In the genomic region with DNA sequence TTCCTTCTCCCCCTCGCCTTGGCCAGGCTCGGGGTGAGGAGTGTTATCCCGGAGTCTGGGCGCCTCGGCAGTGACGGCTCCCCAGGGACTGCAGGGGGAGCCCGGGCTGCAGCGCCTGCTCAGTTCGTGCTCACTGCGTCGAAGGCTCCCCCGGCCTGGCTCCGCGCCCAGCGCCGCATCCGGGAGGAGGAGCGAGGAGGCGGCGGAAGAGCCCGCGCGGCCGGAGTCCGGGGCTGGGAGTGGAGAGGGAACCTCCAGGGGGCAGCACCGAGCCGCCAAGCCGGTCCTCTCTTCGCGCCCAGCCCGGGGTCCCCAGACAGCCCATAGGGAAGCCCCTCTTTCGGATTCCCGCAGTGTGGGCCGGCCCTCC, we compare ENCODE assay signal across 1 cellular context.
A peak's percentile ranks its signal among the peaks of the same experiment; 100 is the strongest.
TF ChIP-seq lines count a peak whose summit lies in the region.

No MANE protein-coding gene starts in this region.

TF ChIP-seq in K562, 482 proteins besides CTCF, POLR2A, EP300 and RAD21 (continued from another document and continues in another):
- TF ChIP-seq CREB1 (IDR thresholded peaks at IDR 0.05) = peak; percentile 77
- TF ChIP-seq CREB1 (CRISPR knock-in tag; IDR thresholded peaks at IDR 0.05) = peak; percentile 84
- no peak for TF ChIP-seq USF2 (CRISPR knock-in tag; IDR thresholded peaks at IDR 0.05)
- peak; percentile 36 for TF ChIP-seq ATF7 (IDR thresholded peaks at IDR 0.05)
- TF ChIP-seq ZNF431 (CRISPR knock-in tag; IDR thresholded peaks at IDR 0.05) = peak; percentile 64; the same call in 1 of the 2 replicates
- no peak for TF ChIP-seq NFXL1 (CRISPR knock-in tag; IDR thresholded peaks at IDR 0.05)
- no peak for TF ChIP-seq CBFB (CRISPR knock-in tag; IDR thresholded peaks at IDR 0.05)
- TF ChIP-seq STAG1 (CRISPR knock-in tag; IDR thresholded peaks at IDR 0.05; ENCODE audit: borderline replicate concordance) = 0 out of 2 replicates have a peak, but pooled peaks have one; percentile 20
- no peak for TF ChIP-seq ZNF551 (CRISPR knock-in tag; IDR thresholded peaks at IDR 0.05)
- no peak for TF ChIP-seq ZNF224 (CRISPR knock-in tag; IDR thresholded peaks at IDR 0.05)
- TF ChIP-seq, protein P1, sequence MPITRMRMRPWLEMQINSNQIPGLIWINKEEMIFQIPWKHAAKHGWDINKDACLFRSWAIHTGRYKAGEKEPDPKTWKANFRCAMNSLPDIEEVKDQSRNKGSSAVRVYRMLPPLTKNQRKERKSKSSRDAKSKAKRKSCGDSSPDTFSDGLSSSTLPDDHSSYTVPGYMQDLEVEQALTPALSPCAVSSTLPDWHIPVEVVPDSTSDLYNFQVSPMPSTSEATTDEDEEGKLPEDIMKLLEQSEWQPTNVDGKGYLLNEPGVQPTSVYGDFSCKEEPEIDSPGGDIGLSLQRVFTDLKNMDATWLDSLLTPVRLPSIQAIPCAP (CRISPR knock-in tag; IDR thresholded peaks at IDR 0.05; ENCODE audit: borderline replicate concordance) = no peak; the same call in 1 of the 2 replicates
- TF ChIP-seq RNF219 (CRISPR knock-in tag; IDR thresholded peaks at IDR 0.05) = no peak
- no peak for TF ChIP-seq NCOA2 (IDR thresholded peaks at IDR 0.05; ENCODE audit: partially characterized antibody in 2 of 2)
- no peak for TF ChIP-seq BCL6 (CRISPR knock-in tag; IDR thresholded peaks at IDR 0.05)
- TF ChIP-seq NR1H2 (CRISPR knock-in tag; IDR thresholded peaks at IDR 0.05) = no peak
- no peak for TF ChIP-seq SLC30A9 (CRISPR knock-in tag; IDR thresholded peaks at IDR 0.05)
- peak; percentile 91 for TF ChIP-seq PCBP1 (IDR thresholded peaks at IDR 0.05; ENCODE audit: low read depth, low read length, poor library complexity, severe bottlenecking)
- no peak for TF ChIP-seq CHAMP1 (IDR thresholded peaks at IDR 0.05)
- peak; percentile 43 for TF ChIP-seq TAF9B (IDR thresholded peaks at IDR 0.05; ENCODE audit: partially characterized antibody)
- no peak; a peak in 1 of 4 replicates for TF ChIP-seq ARNT (IDR thresholded peaks at IDR 0.05)
- no peak for TF ChIP-seq FOS (IDR thresholded peaks at IDR 0.05; ENCODE audit: extremely low read depth, insufficient read length)
- no peak for TF ChIP-seq SRSF9 (IDR thresholded peaks at IDR 0.05; ENCODE audit: borderline replicate concordance, low read depth, low read length)
- TF ChIP-seq NR4A1 (CRISPR knock-in tag; IDR thresholded peaks at IDR 0.05) = no peak
- no peak for TF ChIP-seq NR4A1 (tag; IDR thresholded peaks at IDR 0.05)
- TF ChIP-seq ZNF589 (CRISPR knock-in tag; IDR thresholded peaks at IDR 0.05; ENCODE audit: low read depth) = 0 out of 2 replicates have a peak, but pooled peaks have one; percentile 21
- TF ChIP-seq YBX1 (IDR thresholded peaks at IDR 0.05) = no peak
- TF ChIP-seq, protein P2, sequence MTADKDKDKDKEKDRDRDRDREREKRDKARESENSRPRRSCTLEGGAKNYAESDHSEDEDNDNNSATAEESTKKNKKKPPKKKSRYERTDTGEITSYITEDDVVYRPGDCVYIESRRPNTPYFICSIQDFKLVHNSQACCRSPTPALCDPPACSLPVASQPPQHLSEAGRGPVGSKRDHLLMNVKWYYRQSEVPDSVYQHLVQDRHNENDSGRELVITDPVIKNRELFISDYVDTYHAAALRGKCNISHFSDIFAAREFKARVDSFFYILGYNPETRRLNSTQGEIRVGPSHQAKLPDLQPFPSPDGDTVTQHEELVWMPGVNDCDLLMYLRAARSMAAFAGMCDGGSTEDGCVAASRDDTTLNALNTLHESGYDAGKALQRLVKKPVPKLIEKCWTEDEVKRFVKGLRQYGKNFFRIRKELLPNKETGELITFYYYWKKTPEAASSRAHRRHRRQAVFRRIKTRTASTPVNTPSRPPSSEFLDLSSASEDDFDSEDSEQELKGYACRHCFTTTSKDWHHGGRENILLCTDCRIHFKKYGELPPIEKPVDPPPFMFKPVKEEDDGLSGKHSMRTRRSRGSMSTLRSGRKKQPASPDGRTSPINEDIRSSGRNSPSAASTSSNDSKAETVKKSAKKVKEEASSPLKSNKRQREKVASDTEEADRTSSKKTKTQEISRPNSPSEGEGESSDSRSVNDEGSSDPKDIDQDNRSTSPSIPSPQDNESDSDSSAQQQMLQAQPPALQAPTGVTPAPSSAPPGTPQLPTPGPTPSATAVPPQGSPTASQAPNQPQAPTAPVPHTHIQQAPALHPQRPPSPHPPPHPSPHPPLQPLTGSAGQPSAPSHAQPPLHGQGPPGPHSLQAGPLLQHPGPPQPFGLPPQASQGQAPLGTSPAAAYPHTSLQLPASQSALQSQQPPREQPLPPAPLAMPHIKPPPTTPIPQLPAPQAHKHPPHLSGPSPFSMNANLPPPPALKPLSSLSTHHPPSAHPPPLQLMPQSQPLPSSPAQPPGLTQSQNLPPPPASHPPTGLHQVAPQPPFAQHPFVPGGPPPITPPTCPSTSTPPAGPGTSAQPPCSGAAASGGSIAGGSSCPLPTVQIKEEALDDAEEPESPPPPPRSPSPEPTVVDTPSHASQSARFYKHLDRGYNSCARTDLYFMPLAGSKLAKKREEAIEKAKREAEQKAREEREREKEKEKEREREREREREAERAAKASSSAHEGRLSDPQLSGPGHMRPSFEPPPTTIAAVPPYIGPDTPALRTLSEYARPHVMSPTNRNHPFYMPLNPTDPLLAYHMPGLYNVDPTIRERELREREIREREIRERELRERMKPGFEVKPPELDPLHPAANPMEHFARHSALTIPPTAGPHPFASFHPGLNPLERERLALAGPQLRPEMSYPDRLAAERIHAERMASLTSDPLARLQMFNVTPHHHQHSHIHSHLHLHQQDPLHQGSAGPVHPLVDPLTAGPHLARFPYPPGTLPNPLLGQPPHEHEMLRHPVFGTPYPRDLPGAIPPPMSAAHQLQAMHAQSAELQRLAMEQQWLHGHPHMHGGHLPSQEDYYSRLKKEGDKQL (CRISPR knock-in tag; IDR thresholded peaks at IDR 0.05; ENCODE audit: borderline replicate concordance) = no peak
- TF ChIP-seq FOXP4 (CRISPR knock-in tag; IDR thresholded peaks at IDR 0.05; ENCODE audit: borderline replicate concordance) = 0 out of 2 replicates have a peak, but pooled peaks have one; percentile 24
- no peak for TF ChIP-seq SAP30 (IDR thresholded peaks at IDR 0.05; ENCODE audit: borderline replicate concordance, insufficient read depth, low read depth, low read length, poor library complexity, severe bottlenecking)
- TF ChIP-seq ZBTB1 (CRISPR knock-in tag; IDR thresholded peaks at IDR 0.05; ENCODE audit: borderline replicate concordance, low read depth) = peak; percentile 55; the same call in 1 of the 2 replicates
- 0 out of 2 replicates have a peak, but pooled peaks have one; percentile 68 for TF ChIP-seq RFX7 (CRISPR knock-in tag; IDR thresholded peaks at IDR 0.05)
- TF ChIP-seq GABPA (tag; conservative IDR thresholded peaks at IDR 0.05; ENCODE audit: low read depth) = peak; percentile 76
- no peak for TF ChIP-seq CAMTA2 (CRISPR knock-in tag; conservative IDR thresholded peaks at IDR 0.05)
- TF ChIP-seq, protein P3, sequence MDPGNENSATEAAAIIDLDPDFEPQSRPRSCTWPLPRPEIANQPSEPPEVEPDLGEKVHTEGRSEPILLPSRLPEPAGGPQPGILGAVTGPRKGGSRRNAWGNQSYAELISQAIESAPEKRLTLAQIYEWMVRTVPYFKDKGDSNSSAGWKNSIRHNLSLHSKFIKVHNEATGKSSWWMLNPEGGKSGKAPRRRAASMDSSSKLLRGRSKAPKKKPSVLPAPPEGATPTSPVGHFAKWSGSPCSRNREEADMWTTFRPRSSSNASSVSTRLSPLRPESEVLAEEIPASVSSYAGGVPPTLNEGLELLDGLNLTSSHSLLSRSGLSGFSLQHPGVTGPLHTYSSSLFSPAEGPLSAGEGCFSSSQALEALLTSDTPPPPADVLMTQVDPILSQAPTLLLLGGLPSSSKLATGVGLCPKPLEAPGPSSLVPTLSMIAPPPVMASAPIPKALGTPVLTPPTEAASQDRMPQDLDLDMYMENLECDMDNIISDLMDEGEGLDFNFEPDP (CRISPR knock-in tag; IDR thresholded peaks at IDR 0.05) = no peak
- no peak for TF ChIP-seq MCM3 (IDR thresholded peaks at IDR 0.05)
- TF ChIP-seq TRIM25 (IDR thresholded peaks at IDR 0.05; ENCODE audit: borderline replicate concordance) = no peak
- peak; percentile 13; the same call in 1 of the 2 replicates for TF ChIP-seq ZSCAN29 (IDR thresholded peaks at IDR 0.05)
- TF ChIP-seq KDM1A (IDR thresholded peaks at IDR 0.05) = no peak
- no peak for TF ChIP-seq OTX1 (CRISPR knock-in tag; IDR thresholded peaks at IDR 0.05)
- TF ChIP-seq TCF3 (CRISPR knock-in tag; IDR thresholded peaks at IDR 0.05) = no peak
- no peak for TF ChIP-seq KAT8 (IDR thresholded peaks at IDR 0.05; ENCODE audit: low read depth)
- TF ChIP-seq SRF (CRISPR knock-in tag; IDR thresholded peaks at IDR 0.05) = peak in 1 of 2 experiments; percentile 90; a peak in 2 of 4 replicates
- TF ChIP-seq HOXB6 (CRISPR knock-in tag; IDR thresholded peaks at IDR 0.05; ENCODE audit: borderline replicate concordance) = no peak
- no peak for TF ChIP-seq KLF6 (CRISPR knock-in tag; IDR thresholded peaks at IDR 0.05; ENCODE audit: borderline replicate concordance)
- TF ChIP-seq SNRNP70 (optimal IDR thresholded peaks at IDR 0.05; ENCODE audit: low read depth, low read length) = no peak
